15 cellular contexts compared by ENCODE assay signal in genomic region chr2:69169990-69170389, GRCh38.
A peak's percentile ranks its signal among the peaks of the same experiment; 100 is the strongest.
DNase-seq lines count a peak whose midpoint lies in the region; ATAC-seq, FAIRE-seq and TF ChIP-seq lines count a peak whose summit lies in the region.
"Had no signal": no experiment of that assay in that cellular context is flagged by ENCODE, and none has a peak within 500 bp of the region (broad histone marks: within the 10 kb centered on the region; RNA-seq: fewer than 3 reads in every experiment).

No MANE protein-coding gene starts in this region.

- TF ChIP-seq CTCF in mesothelial cell of epicardium (IDR thresholded peaks at IDR 0.05; ENCODE audit: unreplicated experiment) (no peak), sigmoid colon (IDR thresholded peaks at IDR 0.05) (no peak)

- intact Hi-C loops in sigmoid colon (cut with DNase I), result loop anchor here (10.0 kb wide), 2 partner anchors 55 to 155 kb away; partner anchors contain the start of gene ANTXR1
- intact Hi-C loops in activated naive CD4-positive, alpha-beta T cell treated with anti-CD3 and anti-CD28 coated beads for 36 hours (cut with micrococcal nuclease), result no loop called here

- no peaks in the 10 kb centered on the region for H3K27me3 ChIP-seq in sigmoid colon

- H3K4me1 ChIP-seq in sigmoid colon, result peaks cover 0 to 44% (median 9%) of the 10 kb centered on the region in 4 donors

- no peak overlapping the region for H3K4me3 Mint-ChIP-seq in mesothelial cell of epicardium
- H3K4me3 Mint-ChIP-seq in activated naive CD4-positive, alpha-beta T cell treated with anti-CD3 and anti-CD28 coated beads for 36 hours, result no peak overlapping the region
- H3K4me3 Mint-ChIP-seq: T-helper 1 cell treated with Interleukin-12 subunit alpha and Interleukin-12 subunit beta and Interleukin-4 antibody, amounts not matched to agents 30 μg/mL and 1 μg/mL, for 36 hours had no signal

- H3K36me3 ChIP-seq in sigmoid colon, result peaks cover 0 to 9% (median 0%) of the 10 kb centered on the region in 4 donors

- H3K4me3 ChIP-seq in sigmoid colon, result no peak overlapping the region

- no peak for TF ChIP-seq EP300 in sigmoid colon (IDR thresholded peaks at IDR 0.05)

- H3K27ac Mint-ChIP-seq in mesothelial cell of epicardium, result peak overlapping the region; percentile 47
- H3K27ac Mint-ChIP-seq in activated naive CD4-positive, alpha-beta T cell treated with anti-CD3 and anti-CD28 coated beads for 36 hours, result no peak overlapping the region
- H3K27ac Mint-ChIP-seq: T-helper 1 cell treated with Interleukin-12 subunit alpha and Interleukin-12 subunit beta and Interleukin-4 antibody, amounts not matched to agents 30 μg/mL and 1 μg/mL, for 36 hours had no signal

- no peaks in the 10 kb centered on the region for H3K9me3 ChIP-seq in sigmoid colon

- peaks cover 28% of the 10 kb centered on the region for H3K36me3 Mint-ChIP-seq in mesothelial cell of epicardium
- no peaks in the 10 kb centered on the region for H3K36me3 Mint-ChIP-seq in activated naive CD4-positive, alpha-beta T cell treated with anti-CD3 and anti-CD28 coated beads for 36 hours (ENCODE audit: low read depth)

- no peaks in the 10 kb centered on the region for H3K9me3 Mint-ChIP-seq in mesothelial cell of epicardium
- H3K9me3 Mint-ChIP-seq in activated naive CD4-positive, alpha-beta T cell treated with anti-CD3 and anti-CD28 coated beads for 36 hours, result no peaks in the 10 kb centered on the region
- H3K9me3 Mint-ChIP-seq: T-helper 1 cell treated with Interleukin-12 subunit alpha and Interleukin-12 subunit beta and Interleukin-4 antibody, amounts not matched to agents 30 μg/mL and 1 μg/mL, for 36 hours had no signal

- FAIRE-seq in GM12891 (lab: Jason Lieb, UNC), result no peak
- no peak for FAIRE-seq in GM19239 (lab: Jason Lieb, UNC)
- FAIRE-seq: HepG2 had no signal

- H3K4me1 Mint-ChIP-seq in mesothelial cell of epicardium, result peaks cover 31% of the 10 kb centered on the region
- no peaks in the 10 kb centered on the region for H3K4me1 Mint-ChIP-seq in activated naive CD4-positive, alpha-beta T cell treated with anti-CD3 and anti-CD28 coated beads for 36 hours (ENCODE audit: low read depth)

- ATAC-seq in SK-N-SH treated with all-trans-retinoic acid at 6 μM for 48 hours, result peak; percentile 37
- no peak for ATAC-seq in GM21723 (IDR thresholded peaks at IDR 0.05; ENCODE audit: unreplicated experiment)
- ATAC-seq: HepG2, left lobe of liver had no signal

- peak overlapping the region in 1 of 4 donors; percentile 33 for H3K27ac ChIP-seq in sigmoid colon
- H3K27ac ChIP-seq: C4-2B had no signal

- CTCF ChIA-PET in activated naive CD4-positive, alpha-beta T cell treated with anti-CD3 and anti-CD28 coated beads for 36 hours (lab: Charles Lee), result no interaction called here

- no peaks in the 10 kb centered on the region for H3K27me3 Mint-ChIP-seq in mesothelial cell of epicardium (ENCODE audit: low read depth)
- peaks cover 4% of the 10 kb centered on the region for H3K27me3 Mint-ChIP-seq in activated naive CD4-positive, alpha-beta T cell treated with anti-CD3 and anti-CD28 coated beads for 36 hours (ENCODE audit: low read depth)

- WGBS in sigmoid colon, 2 donors, result 79 to 82% methylated on average over 4 of the region's 4 CpGs

- TF ChIP-seq POLR2A in GM12891 (IDR thresholded peaks at IDR 0.05; ENCODE audit: low read depth, low read length), result no peak
- TF ChIP-seq POLR2A in sigmoid colon (IDR thresholded peaks at IDR 0.05), result no peak

- peak; percentile 18 for DNase-seq in CD1c-positive myeloid dendritic cell (ENCODE audit: extremely low spot score)
- no peak for DNase-seq in GM12891 (ENCODE audit: insufficient read length, low spot score)
- no peak for DNase-seq in mesothelial cell of epicardium (ENCODE audit: low spot score in 2 of 2, unreplicated experiment in 2 of 2)
- no peak for DNase-seq in sigmoid colon
- no peak for DNase-seq in activated naive CD4-positive, alpha-beta T cell treated with anti-CD3 and anti-CD28 coated beads for 36 hours
- DNase-seq in GM19239 (ENCODE audit: insufficient read length, low spot score), result no peak
- DNase-seq: foreskin fibroblast, HCEC 1CT, NCI-H2081 had no signal

TF ChIP-seq in GM12891, 5 proteins besides CTCF, POLR2A, EP300 and RAD21:
- TF ChIP-seq TAF1 (IDR thresholded peaks at IDR 0.05; ENCODE audit: low read depth, low read length), result no peak
- peak; percentile 39; the same call in 1 of the 2 replicates for TF ChIP-seq SPI1 (IDR thresholded peaks at IDR 0.05; ENCODE audit: low read depth, low read length)

TF ChIP-seq in SK-N-SH treated with all-trans-retinoic acid at 6 μM for 48 hours, 23 proteins besides CTCF, POLR2A, EP300 and RAD21:
- TF ChIP-seq ZFP3 (CRISPR knock-in tag; IDR thresholded peaks at IDR 0.05), result no peak
- TF ChIP-seq CREB5 (CRISPR knock-in tag; IDR thresholded peaks at IDR 0.05; ENCODE audit: low read depth), result no peak
- no peak for TF ChIP-seq ZNF565 (CRISPR knock-in tag; conservative IDR thresholded peaks at IDR 0.05; ENCODE audit: low read depth)
- TF ChIP-seq BACH2 (CRISPR knock-in tag; IDR thresholded peaks at IDR 0.05; ENCODE audit: borderline replicate concordance), result no peak
- TF ChIP-seq PATZ1 (CRISPR knock-in tag; IDR thresholded peaks at IDR 0.05; ENCODE audit: borderline replicate concordance), result no peak
- no peak for TF ChIP-seq OSR1 (CRISPR knock-in tag; IDR thresholded peaks at IDR 0.05)
- TF ChIP-seq PPARA (CRISPR knock-in tag; IDR thresholded peaks at IDR 0.05; ENCODE audit: borderline replicate concordance), result no peak
- TF ChIP-seq RARB (CRISPR knock-in tag; IDR thresholded peaks at IDR 0.05), result no peak
- no peak for TF ChIP-seq ZFP30 (CRISPR knock-in tag; IDR thresholded peaks at IDR 0.05)
- no peak for TF ChIP-seq TSHZ2 (CRISPR knock-in tag; IDR thresholded peaks at IDR 0.05)
- TF ChIP-seq ZNF70 (CRISPR knock-in tag; IDR thresholded peaks at IDR 0.05), result no peak
- no peak for TF ChIP-seq ISL1 (CRISPR knock-in tag; IDR thresholded peaks at IDR 0.05)
- TF ChIP-seq CSDC2 (CRISPR knock-in tag; IDR thresholded peaks at IDR 0.05), result no peak
- no peak for TF ChIP-seq GLIS3 (CRISPR knock-in tag; IDR thresholded peaks at IDR 0.05)
